Comparison of ENCODE assay signal across 8 cellular contexts in the genomic region with DNA sequence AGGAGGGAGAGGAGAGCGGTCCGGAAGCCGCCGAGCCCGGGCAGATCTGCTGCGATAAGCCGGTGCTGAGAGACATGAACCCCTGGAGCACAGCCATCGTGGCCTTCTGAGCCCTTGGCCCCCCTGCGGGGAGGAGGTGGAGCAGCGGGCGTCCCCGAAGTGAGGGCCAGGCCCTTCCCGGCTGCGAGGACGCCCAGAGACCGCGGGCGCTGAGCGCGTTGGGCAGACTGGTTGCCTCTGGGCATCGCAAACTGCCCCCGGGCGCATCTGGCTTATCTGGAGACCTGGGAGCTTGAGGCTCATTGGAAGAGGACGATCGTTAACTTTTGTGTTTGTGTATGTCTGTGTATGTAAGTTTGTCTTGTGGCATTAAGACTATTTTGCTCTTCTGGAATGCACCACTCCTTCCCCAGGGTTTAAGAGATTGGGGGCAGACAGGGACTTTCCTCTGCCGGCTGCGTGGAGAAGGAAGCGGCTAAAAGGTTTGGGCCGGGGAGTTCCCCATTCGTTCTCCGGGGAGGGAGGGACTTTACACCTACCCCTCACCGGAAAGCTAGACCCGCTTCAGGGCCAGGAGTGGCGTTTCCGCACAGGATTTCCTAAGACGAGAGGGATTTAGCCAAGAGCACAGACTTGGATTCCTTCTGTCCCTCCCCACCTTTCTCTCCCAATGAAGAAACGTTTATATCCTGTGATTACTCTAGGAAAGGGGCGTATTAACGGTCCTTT. TPM values are rescaled to one million over a fixed set of nuclear protein-coding genes. Genes with fewer than 3 reads are reported as not detected.
DNase-seq lines count a peak whose midpoint lies in the region; ATAC-seq and TF ChIP-seq lines count a peak whose summit lies in the region.

No MANE protein-coding gene starts in this region.

- peak overlapping the region; percentile 69 for H2AFZ ChIP-seq in parathyroid adenoma

- peak in 1 of 4 donors; percentile 60 for TF ChIP-seq EP300 in upper lobe of left lung (IDR thresholded peaks at IDR 0.05)

- intact Hi-C loops in Right ventricle myocardium inferior (cut with DNase I): loop anchor here (2.0 to 5.0 kb wide), 3 partner anchors 15 to 63 kb away; no protein-coding TSS in a partner anchor

- H3K27me3 ChIP-seq in BJ (ENCODE audit: control insufficient read depth, insufficient read depth, low read length): no peaks in the 10 kb centered on the region
- no peaks in the 10 kb centered on the region for H3K27me3 ChIP-seq in parathyroid adenoma (ENCODE audit: control insufficient read depth, insufficient read depth, low read length)
- H3K27me3 ChIP-seq in upper lobe of left lung: no peaks in the 10 kb centered on the region

- H3K79me2 ChIP-seq in parathyroid adenoma: peaks cover 2% of the 10 kb centered on the region

- H3K4me1 ChIP-seq in parathyroid adenoma (no peaks in the 10 kb centered on the region), upper lobe of left lung (peaks cover 24 to 43% (median 34%) of the 10 kb centered on the region in 4 donors)

- peak overlapping the region; percentile 77 for H3K4me2 ChIP-seq in parathyroid adenoma (ENCODE audit: low read length)

- H3K9me3 ChIP-seq in parathyroid adenoma (ENCODE audit: control insufficient read depth, low read length): no peaks in the 10 kb centered on the region
- H3K9me3 ChIP-seq in upper lobe of left lung: no peaks in the 10 kb centered on the region

- CTCF ChIA-PET in BJ (lab: Yijun Ruan, JAX): interaction anchor here (0.8 to 10.3 kb wide), 10 partner anchors 10 to 208 kb away, joined by 3 to 111 read pairs (median 4); no protein-coding TSS in a partner anchor

- DNase-seq in BJ (ENCODE audit: low read depth): no peak
- DNase-seq in HK-2 (ENCODE audit: unreplicated experiment): peak; percentile 79
- peak; percentile 78 for DNase-seq in RPMI7951 (ENCODE audit: low read depth)
- peak; percentile 27 to 50 (median 40) for DNase-seq in activated naive CD4-positive, alpha-beta T cell (lab: John Stamatoyannopoulos, UW)
- peak; percentile 87 for DNase-seq in Right ventricle myocardium inferior (ENCODE audit: missing footprints)
- DNase-seq in upper lobe of left lung: peak; percentile 85 to 92

- peak; percentile 24 for ATAC-seq in GM19372 (IDR thresholded peaks at IDR 0.05; ENCODE audit: low read depth, unreplicated experiment)
- peak; percentile 52 for ATAC-seq in Right ventricle myocardium inferior
- ATAC-seq in upper lobe of left lung (ENCODE audit: low FRiP score in 2 of 2): peak; percentile 62

- H3K4me3 ChIP-seq in BJ (ENCODE audit: low read depth, low read length): peak overlapping the region; percentile 84
- H3K4me3 ChIP-seq in parathyroid adenoma (ENCODE audit: low read depth, low read length): peak overlapping the region; percentile 64
- H3K4me3 ChIP-seq in upper lobe of left lung: peak overlapping the region; percentile 58 to 89 (median 84)

- POLR2A ChIA-PET in BJ (lab: Charles Lee): interaction anchor here (1.4 to 1.8 kb wide), 2 partner anchors 46 to 52 kb away, joined by 6 to 26 read pairs; no protein-coding TSS in a partner anchor

- TF ChIP-seq POLR2A in upper lobe of left lung (IDR thresholded peaks at IDR 0.05): peak in 3 of 4 donors; percentile 36 to 70 (median 54)

- H3K27ac ChIP-seq in parathyroid adenoma (peak overlapping the region; percentile 53), upper lobe of left lung (peak overlapping the region; percentile 93 to 98 (median 94))

- TF ChIP-seq CTCF in BJ (IDR thresholded peaks at IDR 0.05; ENCODE audit: insufficient read depth, low read depth, low read length): no peak
- no peak for TF ChIP-seq CTCF in parathyroid adenoma (IDR thresholded peaks at IDR 0.05)
- peak in 1 of 6 experiments; percentile 13 for TF ChIP-seq CTCF in upper lobe of left lung (IDR thresholded peaks at IDR 0.05)

- WGBS in upper lobe of left lung, 2 donors: 0% methylated on average over 12 to 39 of the region's 39 CpGs

- no peak overlapping the region for H3K9ac ChIP-seq in parathyroid adenoma

- H3K36me3 ChIP-seq in BJ (ENCODE audit: control insufficient read depth, insufficient read depth, low read length) (peaks cover 2% of the 10 kb centered on the region; the same call in 1 of the 2 replicates), parathyroid adenoma (ENCODE audit: control insufficient read depth, insufficient read depth, low read length) (no peaks in the 10 kb centered on the region), upper lobe of left lung (peaks cover 0 to 15% (median 0%) of the 10 kb centered on the region in 4 donors)

RNA-seq across cellular contexts. Expression of a gene that starts 1.4 kb away (rescaled TPM):
- 16.0 and 16.9 TPM in 2 replicates for polyA plus RNA-seq in BJ (2011; rRNA removed)
- polyA minus RNA-seq in BJ (2011; rRNA and poly(A)+ RNA removed): 16.3 and 22.8 TPM in 2 replicates
- 7.6 and 10.7 TPM in 2 replicates for total RNA-seq in RPMI7951 (2014; rRNA removed; shearing (Covaris generic))
- 14.3 TPM for total RNA-seq in Right ventricle myocardium inferior
- 10 to 100 TPM; 15.0 to 43.6 (median 26.1) TPM for total RNA-seq in upper lobe of left lung

RNA-seq across cellular contexts. Expression of a gene that starts 56.2 kb away (rescaled TPM):
- polyA plus RNA-seq in BJ (2011; rRNA removed): 25.0 and 36.2 TPM in 2 replicates
- 10.3 and 15.8 TPM in 2 replicates for polyA minus RNA-seq in BJ (2011; rRNA and poly(A)+ RNA removed)
- total RNA-seq in RPMI7951 (2014; rRNA removed; shearing (Covaris generic)): 8.6 and 13.3 TPM in 2 replicates
- total RNA-seq in Right ventricle myocardium inferior (5.3 TPM), upper lobe of left lung (10 to 100 TPM; 22.0 to 54.0 (median 26.9) TPM)
